Comparison of ENCODE assay signal across 1 cellular context in genomic region chr15:68636256-68636655, GRCh38.
TF ChIP-seq lines count a peak whose summit lies in the region.

No MANE protein-coding gene starts in this region.

TF ChIP-seq in IMR-90, 13 proteins besides CTCF, POLR2A, EP300 and RAD21 (continued from another document):
- no peak for TF ChIP-seq MAFK (IDR thresholded peaks at IDR 0.05; ENCODE audit: low read depth, low read length)
- no peak for TF ChIP-seq SMC3 (IDR thresholded peaks at IDR 0.05; ENCODE audit: low read depth, low read length)
